In genomic region chr4:157217708-157218107, GRCh38 we compare ENCODE assay signal across 8 cellular contexts. TPM values are rescaled to one million over a fixed set of nuclear protein-coding genes. Genes with fewer than 3 reads are reported as not detected.
A peak's percentile ranks its signal among the peaks of the same experiment; 100 is the strongest.
DNase-seq lines count a peak whose midpoint lies in the region; ATAC-seq and TF ChIP-seq lines count a peak whose summit lies in the region.

No MANE protein-coding gene starts in this region.

- H3K9me3 Mint-ChIP-seq in CD14-positive monocyte: peaks cover 0 to 12% (median 6%) of the 10 kb centered on the region in 7 donors
- H3K9me3 Mint-ChIP-seq in naive thymus-derived CD8-positive, alpha-beta T cell: peaks cover 0 to 39% (median 10%) of the 10 kb centered on the region in 9 donors

- peaks cover 8% of the 10 kb centered on the region for H3K4me1 Mint-ChIP-seq in CD14-positive monocyte
- peaks cover 0 to 4% (median 2%) of the 10 kb centered on the region in 4 donors for H3K4me1 Mint-ChIP-seq in naive thymus-derived CD8-positive, alpha-beta T cell

- no peak for TF ChIP-seq POLR2A in upper lobe of left lung (IDR thresholded peaks at IDR 0.05)

- POLR2A ChIA-PET in naive thymus-derived CD8-positive, alpha-beta T cell (lab: Charles Lee): no interaction called here

- TF ChIP-seq RAD21 in liver (IDR thresholded peaks at IDR 0.05): peak; percentile 64 to 69

- intact Hi-C loops in CD14-positive monocyte (cut with micrococcal nuclease) (loop anchor here in 1 of 2 donors (5.0 kb wide), 1 partner anchor 755 kb away; no protein-coding TSS in a partner anchor), ascending aorta (cut with DNase I) (loop anchor here (1.0 kb wide), 1 partner anchor 761 kb away; no protein-coding TSS in a partner anchor)

- no peaks in the 10 kb centered on the region for H3K9me3 ChIP-seq in ascending aorta
- H3K9me3 ChIP-seq in liver (ENCODE audit: control insufficient read depth in 4 of 4, low read length in 3 of 4): no peaks in the 10 kb centered on the region
- H3K9me3 ChIP-seq in upper lobe of left lung: no peaks in the 10 kb centered on the region

- no peak overlapping the region for H3K27ac ChIP-seq in ascending aorta
- H3K27ac ChIP-seq in liver (ENCODE audit: low read depth in 1 of 2, low read length in 2 of 2): no peak overlapping the region
- no peak overlapping the region for H3K27ac ChIP-seq in upper lobe of left lung

- 18% methylated on average over 3 of the region's 3 CpGs for WGBS in liver
- 25 to 38% methylated on average over 3 of the region's 3 CpGs for WGBS in upper lobe of left lung, 2 donors

- H3K9ac ChIP-seq in liver (ENCODE audit: low read depth in 1 of 2, low read length in 2 of 2): no peak overlapping the region

- peaks cover 0 to 7% of the 10 kb centered on the region in 2 donors for H3K36me3 Mint-ChIP-seq in CD14-positive monocyte
- peaks cover 0 to 10% (median 0%) of the 10 kb centered on the region in 3 donors for H3K36me3 Mint-ChIP-seq in naive thymus-derived CD8-positive, alpha-beta T cell

- H3K27ac Mint-ChIP-seq in CD14-positive monocyte: no peak overlapping the region
- no peak overlapping the region for H3K27ac Mint-ChIP-seq in naive thymus-derived CD8-positive, alpha-beta T cell

- DNase-seq in CD14-positive monocyte (ENCODE audit: low spot score) (no peak), HS-5 (ENCODE audit: low read depth) (peak; percentile 10), ascending aorta (ENCODE audit: low spot score in 2 of 2) (no peak), upper lobe of left lung (no peak)
- DNase-seq in activated CD4-positive, alpha-beta T cell treated with anti-CD3 and anti-CD28 coated beads for 48 hours: no peak
- DNase-seq in naive thymus-derived CD8-positive, alpha-beta T cell: no peak

- H3K4me3 Mint-ChIP-seq in CD14-positive monocyte: no peak overlapping the region
- H3K4me3 Mint-ChIP-seq in naive thymus-derived CD8-positive, alpha-beta T cell: no peak overlapping the region

- H3K4me3 ChIP-seq in ascending aorta: no peak overlapping the region
- H3K4me3 ChIP-seq in liver (ENCODE audit: low read depth in 1 of 3, low read length in 3 of 3): no peak overlapping the region
- H3K4me3 ChIP-seq in upper lobe of left lung: no peak overlapping the region

- no peak for TF ChIP-seq EP300 in upper lobe of left lung (IDR thresholded peaks at IDR 0.05)

- no peaks in the 10 kb centered on the region for H3K27me3 ChIP-seq in ascending aorta
- peaks cover 0 to 25% (median 16%) of the 10 kb centered on the region in 4 donors for H3K27me3 ChIP-seq in liver (ENCODE audit: control insufficient read depth in 4 of 4, insufficient read depth in 4 of 4, low read length in 3 of 4)
- H3K27me3 ChIP-seq in upper lobe of left lung: peaks cover 0 to 16% (median 8%) of the 10 kb centered on the region in 4 donors

- H3K36me3 ChIP-seq in ascending aorta (no peaks in the 10 kb centered on the region), liver (ENCODE audit: control insufficient read depth in 4 of 4, insufficient read depth in 3 of 4, low read depth in 1 of 4, low read length in 3 of 4) (no peaks in the 10 kb centered on the region), upper lobe of left lung (no peaks in the 10 kb centered on the region)

- peaks cover 0 to 10% of the 10 kb centered on the region in 2 donors for H3K4me1 ChIP-seq in ascending aorta
- peaks cover 2 to 18% (median 4%) of the 10 kb centered on the region in 4 donors for H3K4me1 ChIP-seq in liver (ENCODE audit: control insufficient read depth in 4 of 4, insufficient read depth in 4 of 4, low read length in 3 of 4)
- H3K4me1 ChIP-seq in upper lobe of left lung: peaks cover 8 to 19% (median 9%) of the 10 kb centered on the region in 4 donors

- ATAC-seq in upper lobe of left lung (ENCODE audit: low FRiP score in 2 of 2): no peak
- ATAC-seq in GM21515 (IDR thresholded peaks at IDR 0.05; ENCODE audit: unreplicated experiment): no peak
- ATAC-seq in naive thymus-derived CD8-positive, alpha-beta T cell: no peak

- peaks cover 35 to 55% (median 38%) of the 10 kb centered on the region in 3 donors for H3K27me3 Mint-ChIP-seq in CD14-positive monocyte (ENCODE audit: low read depth in 3 of 3)
- H3K27me3 Mint-ChIP-seq in naive thymus-derived CD8-positive, alpha-beta T cell: peaks cover 9 to 37% (median 27%) of the 10 kb centered on the region in 5 donors

- TF ChIP-seq CTCF in CD14-positive monocyte (IDR thresholded peaks at IDR 0.05) (peak; percentile 35), ascending aorta (IDR thresholded peaks at IDR 0.05) (peak in 2 of 3 experiments; percentile 42 to 58), liver (IDR thresholded peaks at IDR 0.05; ENCODE audit: low read depth, low read length, missing input control) (peak; percentile 46), upper lobe of left lung (IDR thresholded peaks at IDR 0.05) (peak in 1 of 6 experiments; percentile 23)

TF ChIP-seq in liver, 16 proteins besides CTCF, POLR2A, EP300 and RAD21:
- TF ChIP-seq ZBTB33 (IDR thresholded peaks at IDR 0.05) (no peak), RXRA (IDR thresholded peaks at IDR 0.05) (no peak), GABPA (IDR thresholded peaks at IDR 0.05 in 1 of 2, conservative IDR thresholded peaks at IDR 0.05 in 1 of 2) (no peak), MAX (IDR thresholded peaks at IDR 0.05) (no peak), YY1 (IDR thresholded peaks at IDR 0.05) (no peak), FOXA2 (IDR thresholded peaks at IDR 0.05) (no peak), TAF1 (conservative IDR thresholded peaks at IDR 0.05) (no peak), HNF4G (IDR thresholded peaks at IDR 0.05) (no peak), JUND (IDR thresholded peaks at IDR 0.05) (no peak), NR2F2 (IDR thresholded peaks at IDR 0.05) (no peak), HNF4A (conservative IDR thresholded peaks at IDR 0.05) (no peak), EGR1 (IDR thresholded peaks at IDR 0.05; ENCODE audit: low read depth in 2 of 2) (no peak), FOXA1 (IDR thresholded peaks at IDR 0.05) (no peak), REST (IDR thresholded peaks at IDR 0.05) (no peak), ATF3 (IDR thresholded peaks at IDR 0.05) (no peak), SP1 (IDR thresholded peaks at IDR 0.05) (no peak)
TF ChIP-seq in liver: peak in this region for 0.

RNA-seq across cellular contexts. Expression of gene GRIA2, which starts 2.8 kb away (rescaled TPM):
- polyA plus RNA-seq in CD14-positive monocyte: not detected
- 3.0 TPM for total RNA-seq in ascending aorta
- total RNA-seq in liver: under 1 TPM in 1 of 2 donors, not detected in 1; 0.28 TPM
- not detected for polyA plus RNA-seq in liver
- not detected for total RNA-seq in upper lobe of left lung
- total RNA-seq in naive thymus-derived CD8-positive, alpha-beta T cell: not detected
- polyA plus RNA-seq in naive thymus-derived CD8-positive, alpha-beta T cell: not detected
